ENCODE assay signal across 1 cellular context in the genomic region with DNA sequence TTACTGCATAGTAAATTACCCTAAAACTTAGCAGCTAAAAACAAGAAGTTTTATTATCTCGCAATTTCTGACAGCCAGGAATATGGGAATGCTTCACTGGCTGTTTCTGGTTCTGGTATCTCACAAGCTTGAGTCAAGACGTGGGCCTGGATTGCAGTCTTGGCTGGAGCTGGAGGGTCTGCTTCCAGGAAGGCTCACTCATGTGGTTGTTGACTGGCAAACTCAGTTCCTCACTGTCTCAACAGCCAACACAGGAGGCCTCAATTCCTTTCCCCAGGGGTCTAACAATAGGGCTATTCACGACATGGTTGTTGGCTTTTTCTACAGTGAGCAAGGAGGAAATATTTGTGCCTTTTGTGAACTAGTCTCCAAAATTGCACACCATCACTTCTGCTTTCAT.
TF ChIP-seq lines count a peak whose summit lies in the region.

No MANE protein-coding gene starts in this region.

TF ChIP-seq in GM23338, 12 proteins besides CTCF, POLR2A, EP300 and RAD21:
- TF ChIP-seq, protein P1, sequence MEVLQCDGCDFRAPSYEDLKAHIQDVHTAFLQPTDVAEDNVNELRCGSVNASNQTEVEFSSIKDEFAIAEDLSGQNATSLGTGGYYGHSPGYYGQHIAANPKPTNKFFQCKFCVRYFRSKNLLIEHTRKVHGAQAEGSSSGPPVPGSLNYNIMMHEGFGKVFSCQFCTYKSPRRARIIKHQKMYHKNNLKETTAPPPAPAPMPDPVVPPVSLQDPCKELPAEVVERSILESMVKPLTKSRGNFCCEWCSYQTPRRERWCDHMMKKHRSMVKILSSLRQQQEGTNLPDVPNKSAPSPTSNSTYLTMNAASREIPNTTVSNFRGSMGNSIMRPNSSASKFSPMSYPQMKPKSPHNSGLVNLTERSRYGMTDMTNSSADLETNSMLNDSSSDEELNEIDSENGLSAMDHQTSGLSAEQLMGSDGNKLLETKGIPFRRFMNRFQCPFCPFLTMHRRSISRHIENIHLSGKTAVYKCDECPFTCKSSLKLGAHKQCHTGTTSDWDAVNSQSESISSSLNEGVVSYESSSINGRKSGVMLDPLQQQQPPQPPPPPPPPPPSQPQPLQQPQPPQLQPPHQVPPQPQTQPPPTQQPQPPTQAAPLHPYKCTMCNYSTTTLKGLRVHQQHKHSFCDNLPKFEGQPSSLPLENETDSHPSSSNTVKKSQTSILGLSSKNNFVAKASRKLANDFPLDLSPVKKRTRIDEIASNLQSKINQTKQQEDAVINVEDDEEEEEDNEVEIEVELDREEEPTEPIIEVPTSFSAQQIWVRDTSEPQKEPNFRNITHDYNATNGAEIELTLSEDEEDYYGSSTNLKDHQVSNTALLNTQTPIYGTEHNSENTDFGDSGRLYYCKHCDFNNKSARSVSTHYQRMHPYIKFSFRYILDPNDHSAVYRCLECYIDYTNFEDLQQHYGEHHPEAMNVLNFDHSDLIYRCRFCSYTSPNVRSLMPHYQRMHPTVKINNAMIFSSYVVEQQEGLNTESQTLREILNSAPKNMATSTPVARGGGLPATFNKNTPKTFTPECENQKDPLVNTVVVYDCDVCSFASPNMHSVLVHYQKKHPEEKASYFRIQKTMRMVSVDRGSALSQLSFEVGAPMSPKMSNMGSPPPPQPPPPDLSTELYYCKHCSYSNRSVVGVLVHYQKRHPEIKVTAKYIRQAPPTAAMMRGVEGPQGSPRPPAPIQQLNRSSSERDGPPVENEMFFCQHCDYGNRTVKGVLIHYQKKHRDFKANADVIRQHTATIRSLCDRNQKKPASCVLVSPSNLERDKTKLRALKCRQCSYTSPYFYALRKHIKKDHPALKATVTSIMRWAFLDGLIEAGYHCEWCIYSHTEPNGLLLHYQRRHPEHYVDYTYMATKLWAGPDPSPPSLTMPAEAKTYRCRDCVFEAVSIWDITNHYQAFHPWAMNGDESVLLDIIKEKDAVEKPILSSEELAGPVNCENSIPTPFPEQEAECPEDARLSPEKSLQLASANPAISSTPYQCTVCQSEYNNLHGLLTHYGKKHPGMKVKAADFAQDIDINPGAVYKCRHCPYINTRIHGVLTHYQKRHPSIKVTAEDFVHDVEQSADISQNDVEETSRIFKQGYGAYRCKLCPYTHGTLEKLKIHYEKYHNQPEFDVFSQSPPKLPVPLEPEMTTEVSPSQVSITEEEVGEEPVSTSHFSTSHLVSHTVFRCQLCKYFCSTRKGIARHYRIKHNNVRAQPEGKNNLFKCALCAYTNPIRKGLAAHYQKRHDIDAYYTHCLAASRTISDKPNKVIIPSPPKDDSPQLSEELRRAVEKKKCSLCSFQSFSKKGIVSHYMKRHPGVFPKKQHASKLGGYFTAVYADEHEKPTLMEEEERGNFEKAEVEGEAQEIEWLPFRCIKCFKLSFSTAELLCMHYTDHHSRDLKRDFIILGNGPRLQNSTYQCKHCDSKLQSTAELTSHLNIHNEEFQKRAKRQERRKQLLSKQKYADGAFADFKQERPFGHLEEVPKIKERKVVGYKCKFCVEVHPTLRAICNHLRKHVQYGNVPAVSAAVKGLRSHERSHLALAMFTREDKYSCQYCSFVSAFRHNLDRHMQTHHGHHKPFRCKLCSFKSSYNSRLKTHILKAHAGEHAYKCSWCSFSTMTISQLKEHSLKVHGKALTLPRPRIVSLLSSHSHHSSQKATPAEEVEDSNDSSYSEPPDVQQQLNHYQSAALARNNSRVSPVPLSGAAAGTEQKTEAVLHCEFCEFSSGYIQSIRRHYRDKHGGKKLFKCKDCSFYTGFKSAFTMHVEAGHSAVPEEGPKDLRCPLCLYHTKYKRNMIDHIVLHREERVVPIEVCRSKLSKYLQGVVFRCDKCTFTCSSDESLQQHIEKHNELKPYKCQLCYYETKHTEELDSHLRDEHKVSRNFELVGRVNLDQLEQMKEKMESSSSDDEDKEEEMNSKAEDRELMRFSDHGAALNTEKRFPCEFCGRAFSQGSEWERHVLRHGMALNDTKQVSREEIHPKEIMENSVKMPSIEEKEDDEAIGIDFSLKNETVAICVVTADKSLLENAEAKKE (CRISPR knock-in tag; IDR thresholded peaks at IDR 0.05): no peak
- no peak for TF ChIP-seq JUNB (IDR thresholded peaks at IDR 0.05; ENCODE audit: unreplicated experiment)
- no peak for TF ChIP-seq NANOG (IDR thresholded peaks at IDR 0.05; ENCODE audit: borderline replicate concordance)
- TF ChIP-seq STAT1 (IDR thresholded peaks at IDR 0.05; ENCODE audit: unreplicated experiment): no peak
- TF ChIP-seq ZNF114 (CRISPR knock-in tag; IDR thresholded peaks at IDR 0.05): no peak
- TF ChIP-seq CREB1 (CRISPR knock-in tag; IDR thresholded peaks at IDR 0.05; ENCODE audit: low read depth): no peak
- TF ChIP-seq, protein P2, sequence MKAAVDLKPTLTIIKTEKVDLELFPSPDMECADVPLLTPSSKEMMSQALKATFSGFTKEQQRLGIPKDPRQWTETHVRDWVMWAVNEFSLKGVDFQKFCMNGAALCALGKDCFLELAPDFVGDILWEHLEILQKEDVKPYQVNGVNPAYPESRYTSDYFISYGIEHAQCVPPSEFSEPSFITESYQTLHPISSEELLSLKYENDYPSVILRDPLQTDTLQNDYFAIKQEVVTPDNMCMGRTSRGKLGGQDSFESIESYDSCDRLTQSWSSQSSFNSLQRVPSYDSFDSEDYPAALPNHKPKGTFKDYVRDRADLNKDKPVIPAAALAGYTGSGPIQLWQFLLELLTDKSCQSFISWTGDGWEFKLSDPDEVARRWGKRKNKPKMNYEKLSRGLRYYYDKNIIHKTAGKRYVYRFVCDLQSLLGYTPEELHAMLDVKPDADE (IDR thresholded peaks at IDR 0.05): no peak
- no peak for TF ChIP-seq EZH2 (IDR thresholded peaks at IDR 0.05; ENCODE audit: low read depth, unreplicated experiment)
- no peak for TF ChIP-seq EZH2phosphoT487 (IDR thresholded peaks at IDR 0.05; ENCODE audit: unreplicated experiment)
- no peak for TF ChIP-seq ZNF331 (CRISPR knock-in tag; IDR thresholded peaks at IDR 0.05; ENCODE audit: low read depth)
- no peak for TF ChIP-seq POLR2AphosphoS5 (IDR thresholded peaks at IDR 0.05; ENCODE audit: low read depth)
